In the genomic region with DNA sequence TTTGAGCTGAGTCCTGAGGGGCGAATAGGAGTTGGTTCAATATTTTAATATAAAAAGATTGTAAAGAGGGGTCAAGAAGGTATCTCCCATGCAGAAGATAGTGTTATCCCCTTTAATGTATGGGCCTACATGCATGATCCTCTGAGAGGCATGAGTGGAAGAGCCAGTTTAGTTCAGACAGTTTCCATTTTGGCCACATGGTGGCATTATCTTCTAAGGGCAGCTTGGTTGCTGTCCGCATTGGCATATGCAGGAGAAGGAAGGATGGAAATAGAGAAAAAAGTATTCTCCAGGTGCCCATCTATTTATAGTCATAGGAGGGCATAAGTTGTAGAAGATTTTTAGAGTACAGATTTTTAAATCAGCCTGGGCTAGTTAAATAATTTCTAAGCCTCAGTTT, we compare ENCODE assay signal across 8 cellular contexts. TPM values are rescaled to one million over a fixed set of nuclear protein-coding genes. Genes with fewer than 3 reads are reported as not detected.
DNase-seq lines count a peak whose midpoint lies in the region; ATAC-seq and TF ChIP-seq lines count a peak whose summit lies in the region.

No MANE protein-coding gene starts in this region.

- WGBS in right lobe of liver (ENCODE audit: insufficient coverage, low coverage, low lambda C conversion rate, missing lambda C conversion rate), result 88% methylated on average over 2 of the region's 2 CpGs
- WGBS in sigmoid colon, 2 donors, result 97 to 99% methylated on average over 2 of the region's 2 CpGs
- WGBS in stomach, 5 donors, result 93 to 100% (median 97%) methylated on average over 2 of the region's 2 CpGs

- H3K4me3 ChIP-seq in right lobe of liver (no peak overlapping the region), sigmoid colon (no peak overlapping the region), stomach (no peak overlapping the region)

- H3K27me3 ChIP-seq in right lobe of liver, result no peaks in the 10 kb centered on the region
- H3K27me3 ChIP-seq in sigmoid colon, result no peaks in the 10 kb centered on the region
- peaks cover 0 to 7% (median 0%) of the 10 kb centered on the region in 3 donors for H3K27me3 ChIP-seq in stomach

- no peak overlapping the region for H3K27ac ChIP-seq in VCaP
- H3K27ac ChIP-seq in right lobe of liver, result no peak overlapping the region
- H3K27ac ChIP-seq in sigmoid colon, result peak overlapping the region in 2 of 4 donors; percentile 98 to 99
- H3K27ac ChIP-seq in stomach, result no peak overlapping the region

- H3K36me3 ChIP-seq in right lobe of liver, result no peaks in the 10 kb centered on the region
- H3K36me3 ChIP-seq in sigmoid colon, result peaks cover 0 to 12% (median 4%) of the 10 kb centered on the region in 4 donors
- H3K36me3 ChIP-seq in stomach, result peaks cover 0 to 10% (median 0%) of the 10 kb centered on the region in 4 donors

- intact Hi-C loops in right lobe of liver (cut with DNase I), result loop anchor here in 1 of 2 donors (10.0 kb wide), 1 partner anchor 112 kb away; no protein-coding TSS in a partner anchor
- intact Hi-C loops in sigmoid colon (cut with DNase I), result no loop called here
- intact Hi-C loops in stomach (cut with DNase I; ENCODE audit: low total_unique reads), result no loop called here

- CTCF ChIA-PET in HEK293T (lab: Yijun Ruan, JAX), result interaction anchor here (0.6 kb wide), 1 partner anchor 16 kb away, joined by 5 read pairs; no protein-coding TSS in a partner anchor

- H3K4me1 ChIP-seq in right lobe of liver (peaks cover 0 to 9% (median 0%) of the 10 kb centered on the region in 4 donors), sigmoid colon (peaks cover 0 to 81% (median 63%) of the 10 kb centered on the region in 4 donors), stomach (peaks cover 0 to 51% (median 34%) of the 10 kb centered on the region in 4 donors)

- TF ChIP-seq CTCF in VCaP (conservative IDR thresholded peaks at IDR 0.05), result peak; percentile 61
- TF ChIP-seq CTCF in right lobe of liver (IDR thresholded peaks at IDR 0.05), result peak; percentile 21 to 47 (median 38)
- TF ChIP-seq CTCF in sigmoid colon (IDR thresholded peaks at IDR 0.05), result peak in 2 of 4 experiments; percentile 34
- no peak for TF ChIP-seq CTCF in stomach (IDR thresholded peaks at IDR 0.05)

- POLR2A ChIA-PET in HEK293T (lab: Yijun Ruan, JAX), result no interaction called here

- TF ChIP-seq EP300 in sigmoid colon (IDR thresholded peaks at IDR 0.05) (no peak), stomach (IDR thresholded peaks at IDR 0.05) (no peak)

- H3K9me3 ChIP-seq in right lobe of liver, result peaks cover 0 to 5% (median 0%) of the 10 kb centered on the region in 4 donors
- H3K9me3 ChIP-seq in sigmoid colon, result peaks cover 0 to 6% (median 0%) of the 10 kb centered on the region in 4 donors
- H3K9me3 ChIP-seq in stomach, result peaks cover 0 to 11% (median 5%) of the 10 kb centered on the region in 4 donors

- ATAC-seq in right lobe of liver, result no peak
- ATAC-seq in GM19351 (IDR thresholded peaks at IDR 0.05; ENCODE audit: unreplicated experiment), result no peak
- no peak for ATAC-seq in GM18502 (IDR thresholded peaks at IDR 0.05; ENCODE audit: poor library complexity, unreplicated experiment)

- TF ChIP-seq POLR2A in right lobe of liver (IDR thresholded peaks at IDR 0.05), result no peak
- TF ChIP-seq POLR2A in sigmoid colon (IDR thresholded peaks at IDR 0.05), result no peak
- no peak for TF ChIP-seq POLR2A in stomach (IDR thresholded peaks at IDR 0.05)

- DNase-seq in DMS 273 (lab: John Stamatoyannopoulos, UW; ENCODE audit: unreplicated experiment) (peak; percentile 66), HEK293T (ENCODE audit: extremely low spot score) (peak; percentile 25), right lobe of liver (no peak), sigmoid colon (no peak), stomach (no peak)

TF ChIP-seq in HEK293T, 16 proteins besides CTCF, POLR2A, EP300 and RAD21:
- TF ChIP-seq CTBP1 (IDR thresholded peaks at IDR 0.05; ENCODE audit: borderline replicate concordance) (no peak), FOXA1 (IDR thresholded peaks at IDR 0.05) (no peak), ELF4 (IDR thresholded peaks at IDR 0.05) (no peak), ZNF384 (IDR thresholded peaks at IDR 0.05) (no peak), FOXK2 (IDR thresholded peaks at IDR 0.05) (no peak), FOXM1 (IDR thresholded peaks at IDR 0.05; ENCODE audit: borderline replicate concordance) (no peak), L3MBTL2 (conservative IDR thresholded peaks at IDR 0.05) (no peak), HDGF (IDR thresholded peaks at IDR 0.05; ENCODE audit: borderline replicate concordance) (no peak), TARDBP (IDR thresholded peaks at IDR 0.05) (no peak), BHLHE40 (IDR thresholded peaks at IDR 0.05; ENCODE audit: borderline replicate concordance) (no peak), ARNT (IDR thresholded peaks at IDR 0.05) (no peak), LEF1 (IDR thresholded peaks at IDR 0.05; ENCODE audit: borderline replicate concordance) (no peak), NFRKB (IDR thresholded peaks at IDR 0.05) (no peak)
- TF ChIP-seq, protein P1, sequence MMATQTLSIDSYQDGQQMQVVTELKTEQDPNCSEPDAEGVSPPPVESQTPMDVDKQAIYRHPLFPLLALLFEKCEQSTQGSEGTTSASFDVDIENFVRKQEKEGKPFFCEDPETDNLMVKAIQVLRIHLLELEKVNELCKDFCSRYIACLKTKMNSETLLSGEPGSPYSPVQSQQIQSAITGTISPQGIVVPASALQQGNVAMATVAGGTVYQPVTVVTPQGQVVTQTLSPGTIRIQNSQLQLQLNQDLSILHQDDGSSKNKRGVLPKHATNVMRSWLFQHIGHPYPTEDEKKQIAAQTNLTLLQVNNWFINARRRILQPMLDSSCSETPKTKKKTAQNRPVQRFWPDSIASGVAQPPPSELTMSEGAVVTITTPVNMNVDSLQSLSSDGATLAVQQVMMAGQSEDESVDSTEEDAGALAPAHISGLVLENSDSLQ (IDR thresholded peaks at IDR 0.05), result no peak

RNA-seq across cellular contexts. Expression of a gene that starts 5.4 kb away (rescaled TPM):
- total RNA-seq in right lobe of liver (10 to 100 TPM; 16.7 to 31.9 (median 21.1) TPM), sigmoid colon (100 to 1,000 TPM in 2 of 4 donors, 10 to 100 TPM in 2; 79.8 to 135 (median 105) TPM), stomach (10 to 100 TPM; 11.6 to 67.4 (median 19.8) TPM)
- polyA plus RNA-seq in sigmoid colon (1 to 10 TPM; 4.2 to 7.8 (median 5.9) TPM), stomach (10 to 100 TPM in 1 of 3 donors, 1 to 10 TPM in 2; 2.5 to 12.1 (median 5.3) TPM)

Comparison
In these comparisons a context has a peak if more than half of its experiments do, and no peak if none do; other contexts are left out.
1. DNase-seq: peak in DMS 273 (single experiment) and HEK293T (single experiment); none in right lobe of liver (0 of 3), sigmoid colon (single experiment) and stomach (single experiment).
2. CTCF ChIP-seq: peak in VCaP (single experiment) and right lobe of liver (4 of 4); none in stomach (0 of 7).